Comparison of ENCODE assay signal across 8 cellular contexts in genomic region chr3:143974181-143974876, GRCh38. TPM values are rescaled to one million over a fixed set of nuclear protein-coding genes. Genes with fewer than 3 reads are reported as not detected.
A peak's percentile ranks its signal among the peaks of the same experiment; 100 is the strongest.
DNase-seq lines count a peak whose midpoint lies in the region; ATAC-seq and TF ChIP-seq lines count a peak whose summit lies in the region.

No MANE protein-coding gene starts in this region.

- H3K9me3 ChIP-seq in left ventricle myocardium inferior (replicated peaks): no peaks in the 10 kb centered on the region

- H3K27ac ChIP-seq in left ventricle myocardium inferior (replicated peaks): peak overlapping the region; percentile 99

- no peak for TF ChIP-seq CTCF in left ventricle myocardium inferior (IDR thresholded peaks at IDR 0.05; ENCODE audit: borderline replicate concordance)
- TF ChIP-seq CTCF in brain (conservative IDR thresholded peaks at IDR 0.05): no peak

- DNase-seq in left ventricle myocardium inferior (no peak), Right ventricle myocardium superior (no peak), midbrain (lab: John Stamatoyannopoulos, UW) (peak; percentile 24), amniotic stem cell (lab: John Stamatoyannopoulos, UW) (no peak), retina (no peak)

- intact Hi-C loops in left ventricle myocardium inferior (cut with micrococcal nuclease) (no loop called here), Right ventricle myocardium superior (cut with DNase I) (no loop called here)

- no peak for ATAC-seq in Right ventricle myocardium superior (ENCODE audit: poor library complexity)
- no peak for ATAC-seq in HG03432 (IDR thresholded peaks at IDR 0.05; ENCODE audit: unreplicated experiment)
- ATAC-seq in GM21381 (IDR thresholded peaks at IDR 0.05; ENCODE audit: unreplicated experiment): no peak

- H3K4me1 ChIP-seq in left ventricle myocardium inferior: peaks cover 57% of the 10 kb centered on the region

- H3K27ac Mint-ChIP-seq in brain: peak overlapping the region; percentile 88 to 100 (median 96)

- H3K4me1 Mint-ChIP-seq in brain: peaks cover 61% of the 10 kb centered on the region

- H3K4me3 Mint-ChIP-seq in brain: peak overlapping the region; percentile 92 to 99 (median 97)

- peak overlapping the region; percentile 96 for H3K4me3 ChIP-seq in left ventricle myocardium inferior

- H3K9me3 Mint-ChIP-seq in brain: peaks cover 0 to under 1% (median under 1%) of the 10 kb centered on the region in 5 experiments

- peaks cover 1% of the 10 kb centered on the region for H3K36me3 Mint-ChIP-seq in brain

- H3K27me3 Mint-ChIP-seq in brain: peaks cover 15% of the 10 kb centered on the region

- H3K36me3 ChIP-seq in left ventricle myocardium inferior: no peaks in the 10 kb centered on the region

- no peaks in the 10 kb centered on the region for H3K27me3 ChIP-seq in left ventricle myocardium inferior (ENCODE audit: low read depth)

RNA-seq across cellular contexts. Expression of gene DIPK2A, which starts 2.7 kb away (rescaled TPM):
- total RNA-seq in left ventricle myocardium inferior: 8.4 TPM
- 5.9 TPM for total RNA-seq in Right ventricle myocardium superior
- polyA plus RNA-seq in brain (ENCODE audit: insufficient read depth, low read depth, low replicate concordance): 5.6 TPM
